2 cellular contexts compared by ENCODE assay signal in genomic region chr5:98455660-98456059, GRCh38.
TF ChIP-seq lines count a peak whose summit lies in the region.

No MANE protein-coding gene starts in this region.

TF ChIP-seq in SK-N-SH, 30 proteins besides CTCF, POLR2A, EP300 and RAD21 (continued from another document):
- TF ChIP-seq, protein P1, sequence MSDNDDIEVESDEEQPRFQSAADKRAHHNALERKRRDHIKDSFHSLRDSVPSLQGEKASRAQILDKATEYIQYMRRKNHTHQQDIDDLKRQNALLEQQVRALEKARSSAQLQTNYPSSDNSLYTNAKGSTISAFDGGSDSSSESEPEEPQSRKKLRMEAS (IDR thresholded peaks at IDR 0.05; ENCODE audit: low read depth) = peak; percentile 68; the same call in 1 of the 2 replicates
- TF ChIP-seq FOXJ3 (CRISPR knock-in tag; IDR thresholded peaks at IDR 0.05) = no peak
- TF ChIP-seq NFIC (IDR thresholded peaks at IDR 0.05; ENCODE audit: borderline replicate concordance) = no peak
- 0 out of 2 replicates have a peak, but pooled peaks have one; percentile 12 for TF ChIP-seq ELF1 (IDR thresholded peaks at IDR 0.05)
- TF ChIP-seq TCF12 (IDR thresholded peaks at IDR 0.05) = peak; percentile 14; the same call in 1 of the 2 replicates
- 0 out of 2 replicates have a peak, but pooled peaks have one; percentile 13 for TF ChIP-seq FOSL2 (IDR thresholded peaks at IDR 0.05; ENCODE audit: borderline replicate concordance, low read depth)
- no peak for TF ChIP-seq POLR2AphosphoS5 (IDR thresholded peaks at IDR 0.05; ENCODE audit: low read depth, low read length)
- TF ChIP-seq CHD2 (IDR thresholded peaks at IDR 0.05; ENCODE audit: low read length, partially characterized antibody) = no peak

TF ChIP-seq in endothelial cell of umbilical vein, 7 proteins besides CTCF, POLR2A, EP300 and RAD21 (continued from another document):
- TF ChIP-seq FOS (IDR thresholded peaks at IDR 0.05; ENCODE audit: borderline replicate concordance, insufficient read depth, low read length) = no peak
- no peak for TF ChIP-seq GATA2 (IDR thresholded peaks at IDR 0.05; ENCODE audit: insufficient read depth, insufficient read length, low read depth, low read length)
- TF ChIP-seq POLR2AphosphoS5 (IDR thresholded peaks at IDR 0.05; ENCODE audit: insufficient read depth, low read depth, low read length) = no peak
- TF ChIP-seq, protein P1 (IDR thresholded peaks at IDR 0.05; ENCODE audit: insufficient read depth, insufficient read length) = no peak
- TF ChIP-seq EZH2 (IDR thresholded peaks at IDR 0.05; ENCODE audit: borderline replicate concordance, low read depth, low read length, severe bottlenecking) = no peak
